In the genomic region with DNA sequence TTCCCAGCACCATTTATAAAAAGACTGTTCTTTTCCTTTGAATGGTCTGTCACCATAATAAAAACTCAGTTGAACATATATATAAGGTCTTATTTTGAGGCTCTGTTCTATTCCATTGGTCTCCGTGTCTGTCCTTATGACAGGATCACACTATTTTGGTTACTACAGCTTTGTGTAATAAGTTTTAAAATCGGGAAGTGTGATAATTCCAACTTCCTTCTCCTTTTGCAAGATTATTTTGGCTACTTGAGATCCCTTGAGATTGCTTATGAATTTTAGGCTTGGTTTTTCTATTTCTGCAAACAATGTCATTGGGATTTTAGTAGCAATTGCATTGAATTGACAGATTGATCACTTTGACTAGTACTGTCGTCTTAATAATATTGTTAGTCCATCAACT, we compare ENCODE assay signal across 22 cellular contexts.
"Had no signal": no experiment of that assay in that cellular context is flagged by ENCODE, and none has a peak within 500 bp of the region (broad histone marks: within the 10 kb centered on the region; RNA-seq: fewer than 3 reads in every experiment).

No MANE protein-coding gene starts in this region.

- H3K27ac Mint-ChIP-seq: activated T-helper 2 cell treated with anti-CD3 and anti-CD28 coated beads, Interferon-gamma antibody, Interleukin-2, Interleukin-4, amounts not matched to agents 10 μg/mL and 5 μg/mL and 100 μg/mL, durations not matched to agents 14 hours and 24 hours and 36 hours; stimulated activated naive CD8-positive, alpha-beta T cell treated with anti-CD3 and anti-CD28 coated beads, Interleukin-15, Interleukin-2, amounts not matched to agents 100 ng/mL and 50 ng/mL, for 24 hours had no signal

- H3K9me3 Mint-ChIP-seq: activated T-cell treated with anti-CD3 and anti-CD28 coated beads, Interleukin-2, amount 50 U/mL, for 4 hours; activated T-helper 2 cell treated with anti-CD3 and anti-CD28 coated beads, Interferon-gamma antibody, Interleukin-2, Interleukin-4, amounts not matched to agents 10 μg/mL and 5 μg/mL and 100 μg/mL, durations not matched to agents 14 hours and 24 hours and 36 hours; naive thymus-derived CD4-positive, alpha-beta T cell; stimulated activated naive CD8-positive, alpha-beta T cell treated with anti-CD3 and anti-CD28 coated beads, Interleukin-15, Interleukin-2, amounts not matched to agents 100 ng/mL and 50 ng/mL, for 24 hours had no signal

- H3K27me3 Mint-ChIP-seq: activated naive CD8-positive, alpha-beta T cell; naive thymus-derived CD4-positive, alpha-beta T cell; stimulated activated naive CD8-positive, alpha-beta T cell treated with anti-CD3 and anti-CD28 coated beads, Interleukin-15, Interleukin-2, amounts not matched to agents 100 ng/mL and 50 ng/mL, for 24 hours had no signal

- H3K4me3 Mint-ChIP-seq: activated naive CD8-positive, alpha-beta T cell; activated T-cell treated with anti-CD3 and anti-CD28 coated beads, Interleukin-2, amount 50 U/mL, for 4 hours; naive thymus-derived CD4-positive, alpha-beta T cell; stimulated activated naive CD8-positive, alpha-beta T cell treated with anti-CD3 and anti-CD28 coated beads, Interleukin-15, Interleukin-2, amounts not matched to agents 100 ng/mL and 50 ng/mL, for 24 hours had no signal

- DNase-seq: activated CD4-positive, alpha-beta T cell treated with anti-CD3 and anti-CD28 coated beads for 4 hours; activated CD4-positive, alpha-beta T cell treated with anti-CD3 and anti-CD28 coated beads, Interleukin-2, amount 50 U/mL, for 48 hours; activated CD4-positive, CD25-positive, alpha-beta regulatory T cell; activated CD8-positive, alpha-beta memory T cell treated with anti-CD3 and anti-CD28 coated beads, Interleukin-2, amount 50 U/mL, for 48 hours; activated naive CD4-positive, alpha-beta T cell; activated T-cell treated with anti-CD3 and anti-CD28 coated beads, Interleukin-2, amount 50 U/mL, for 4 hours; adrenal gland; brain microvascular endothelial cell; central memory CD4-positive, alpha-beta T cell; effector memory CD4-positive, alpha-beta T cell; foreskin keratinocyte; left lung; naive thymus-derived CD4-positive, alpha-beta T cell; ovary; psoas muscle; stimulated activated CD4-positive, alpha-beta T cell treated with anti-CD3 and anti-CD28 coated beads, Interleukin-12 subunit alpha, Interleukin-12 subunit beta, amount 100 ng/mL, for 4 hours; stimulated activated CD4-positive, alpha-beta T cell treated with anti-CD3 and anti-CD28 coated beads, Interleukin-4, amount 100 ng/mL, for 4 hours; substantia nigra; thyroid gland had no signal
